ENCODE assay signal across 18 cellular contexts in genomic region chr7:140058517-140058916, GRCh38. TPM values are rescaled to one million over a fixed set of nuclear protein-coding genes. Genes with fewer than 3 reads are reported as not detected.
DNase-seq lines count a peak whose midpoint lies in the region; ATAC-seq and TF ChIP-seq lines count a peak whose summit lies in the region.
"Had no signal": no experiment of that assay in that cellular context is flagged by ENCODE, and none has a peak within 500 bp of the region (broad histone marks: within the 10 kb centered on the region; RNA-seq: fewer than 3 reads in every experiment).

No MANE protein-coding gene starts in this region.

- H3K27ac Mint-ChIP-seq in activated naive CD8-positive, alpha-beta T cell treated with anti-CD3 and anti-CD28 coated beads, Interleukin-2, amount 10 ng/mL, durations not matched to agents 7 days and 5 days, result peak overlapping the region; percentile 44
- H3K27ac Mint-ChIP-seq in activated naive CD8-positive, alpha-beta T cell treated with anti-CD3 and anti-CD28 coated beads, Interleukin-2, amount 50 U/mL, for 24 hours, result no peak overlapping the region
- H3K27ac Mint-ChIP-seq in IgD-negative memory B cell, result peak overlapping the region in 2 of 3 donors; percentile 88 to 99
- no peak overlapping the region for H3K27ac Mint-ChIP-seq in activated T-helper 17 cell treated with anti-CD3 and anti-CD28 coated beads, Interleukin-2, amount 50 U/mL, for 72 hours
- H3K27ac Mint-ChIP-seq: H9 had no signal

- CTCF ChIA-PET in PC-9 (lab: Charles Lee), result interaction anchor here (0.5 kb wide), 2 partner anchors 258 to 411 kb away, joined by 3 to 4 read pairs; no protein-coding TSS in a partner anchor

- POLR2A ChIA-PET in activated naive CD8-positive, alpha-beta T cell treated with anti-CD3 and anti-CD28 coated beads, Interleukin-2, amount 10 ng/mL, durations not matched to agents 7 days and 5 days (lab: Charles Lee), result no interaction called here
- POLR2A ChIA-PET in PC-9 (lab: Charles Lee; ENCODE audit: unreplicated experiment), result interaction anchor here (0.6 kb wide), 1 partner anchor 119 kb away, joined by 10 read pairs; no protein-coding TSS in a partner anchor

- H3K4me1 Mint-ChIP-seq in activated naive CD8-positive, alpha-beta T cell treated with anti-CD3 and anti-CD28 coated beads, Interleukin-2, amount 10 ng/mL, durations not matched to agents 7 days and 5 days, result peaks cover 63% of the 10 kb centered on the region
- H3K4me1 Mint-ChIP-seq in activated naive CD8-positive, alpha-beta T cell treated with anti-CD3 and anti-CD28 coated beads, Interleukin-2, amount 50 U/mL, for 24 hours, result peaks cover 62% of the 10 kb centered on the region
- peaks cover 51 to 62% (median 52%) of the 10 kb centered on the region in 3 donors for H3K4me1 Mint-ChIP-seq in IgD-negative memory B cell
- peaks cover 42% of the 10 kb centered on the region for H3K4me1 Mint-ChIP-seq in activated T-helper 17 cell treated with anti-CD3 and anti-CD28 coated beads, Interleukin-2, amount 50 U/mL, for 72 hours

- H3K27me3 ChIP-seq in thymus (ENCODE audit: control insufficient read depth, insufficient read depth), result no peaks in the 10 kb centered on the region
- H3K27me3 ChIP-seq in PC-9 (ENCODE audit: insufficient read depth, low read depth), result no peaks in the 10 kb centered on the region
- no peaks in the 10 kb centered on the region for H3K27me3 ChIP-seq in spleen (replicated peaks in 1 of 7)
- H3K27me3 ChIP-seq: brain microvascular endothelial cell, foreskin keratinocyte, hepatocyte, thyroid gland had no signal

- no peak for DNase-seq in activated naive CD8-positive, alpha-beta T cell treated with anti-CD3 and anti-CD28 coated beads, Interleukin-2, amount 10 ng/mL, durations not matched to agents 7 days and 5 days
- DNase-seq in activated naive CD8-positive, alpha-beta T cell treated with anti-CD3 and anti-CD28 coated beads, Interleukin-2, amount 50 U/mL, for 24 hours, result no peak
- DNase-seq in PC-9, result no peak
- DNase-seq in spleen, result no peak
- DNase-seq: activated CD4-positive, CD25-positive, alpha-beta regulatory T cell treated with anti-CD3 and anti-CD28 coated beads, Interleukin-2, amount 50 U/mL, for 72 hours; effector CD8-positive, alpha-beta T cell; H9; NCI-H1105; NCI-H748 treated with DMSO at 0.1 percent for 48 hours; retina; stimulated activated naive CD8-positive, alpha-beta T cell treated with anti-CD3 and anti-CD28 coated beads, Interleukin-15, Interleukin-2, amounts not matched to agents 100 U/mL and 50 U/mL, for 24 hours; thyroid gland had no signal

- TF ChIP-seq POLR2A in spleen (IDR thresholded peaks at IDR 0.05), result no peak

- H2AFZ ChIP-seq in PC-9, result no peak overlapping the region
- H2AFZ ChIP-seq: hepatocyte had no signal

- peaks cover 21% of the 10 kb centered on the region for H3K36me3 ChIP-seq in thymus (ENCODE audit: control insufficient read depth, insufficient read depth)
- H3K36me3 ChIP-seq in PC-9 (ENCODE audit: low read depth), result no peaks in the 10 kb centered on the region
- peaks cover 0 to 46% (median 10%) of the 10 kb centered on the region in 6 donors for H3K36me3 ChIP-seq in spleen
- H3K36me3 ChIP-seq: thyroid gland had no signal

- no peak for ATAC-seq in activated naive CD8-positive, alpha-beta T cell treated with anti-CD3 and anti-CD28 coated beads, Interleukin-2, amount 10 ng/mL, durations not matched to agents 7 days and 5 days (ENCODE audit: low read depth)
- ATAC-seq in activated naive CD8-positive, alpha-beta T cell treated with anti-CD3 and anti-CD28 coated beads, Interleukin-2, amount 50 U/mL, for 24 hours, result no peak
- ATAC-seq in activated T-helper 17 cell treated with anti-CD3 and anti-CD28 coated beads, Interleukin-2, amount 50 U/mL, for 72 hours (replicated peaks), result no peak

- no peaks in the 10 kb centered on the region for H3K9me3 Mint-ChIP-seq in activated naive CD8-positive, alpha-beta T cell treated with anti-CD3 and anti-CD28 coated beads, Interleukin-2, amount 10 ng/mL, durations not matched to agents 7 days and 5 days
- H3K9me3 Mint-ChIP-seq in activated naive CD8-positive, alpha-beta T cell treated with anti-CD3 and anti-CD28 coated beads, Interleukin-2, amount 50 U/mL, for 24 hours, result no peaks in the 10 kb centered on the region
- no peaks in the 10 kb centered on the region for H3K9me3 Mint-ChIP-seq in IgD-negative memory B cell
- H3K9me3 Mint-ChIP-seq in activated T-helper 17 cell treated with anti-CD3 and anti-CD28 coated beads, Interleukin-2, amount 50 U/mL, for 72 hours, result no peaks in the 10 kb centered on the region
- H3K9me3 Mint-ChIP-seq: H9 had no signal

- 73% methylated on average over 7 of the region's 7 CpGs for WGBS in thymus
- WGBS in spleen, 5 donors, result 72 to 81% (median 75%) methylated on average over 7 of the region's 7 CpGs

- H3K79me2 ChIP-seq in PC-9 (ENCODE audit: low read depth), result peaks cover 12% of the 10 kb centered on the region

- H3F3A ChIP-seq in PC-9 (ENCODE audit: insufficient read depth, low read depth), result peaks cover 8% of the 10 kb centered on the region; the same call in 1 of the 2 replicates

- intact Hi-C loops in PC-9 (cut with micrococcal nuclease; ENCODE audit: unreplicated experiment) (no loop called here), spleen (cut with DNase I; ENCODE audit: low total_unique reads) (no loop called here)

- H3K4me3 ChIP-seq in thymus (ENCODE audit: low read length) (no peak overlapping the region), PC-9 (no peak overlapping the region), spleen (no peak overlapping the region)
- H3K4me3 ChIP-seq: hepatocyte, thyroid gland had no signal

- no peaks in the 10 kb centered on the region for H4K20me1 ChIP-seq in PC-9 (ENCODE audit: insufficient read depth)

- H3K4me3 Mint-ChIP-seq in activated naive CD8-positive, alpha-beta T cell treated with anti-CD3 and anti-CD28 coated beads, Interleukin-2, amount 10 ng/mL, durations not matched to agents 7 days and 5 days, result peak overlapping the region; percentile 63
- no peak overlapping the region for H3K4me3 Mint-ChIP-seq in activated naive CD8-positive, alpha-beta T cell treated with anti-CD3 and anti-CD28 coated beads, Interleukin-2, amount 50 U/mL, for 24 hours
- H3K4me3 Mint-ChIP-seq in IgD-negative memory B cell, result peak overlapping the region in 2 of 4 donors; percentile 32 to 95
- H3K4me3 Mint-ChIP-seq in activated T-helper 17 cell treated with anti-CD3 and anti-CD28 coated beads, Interleukin-2, amount 50 U/mL, for 72 hours, result peak overlapping the region; percentile 69
- H3K4me3 Mint-ChIP-seq: H9 had no signal

- no peak for TF ChIP-seq CTCF in PC-9 (conservative IDR thresholded peaks at IDR 0.05)
- TF ChIP-seq CTCF in spleen (IDR thresholded peaks at IDR 0.05 in 8 of 11, conservative IDR thresholded peaks at IDR 0.05 in 3 of 11), result no peak

- H3K27me3 Mint-ChIP-seq in activated naive CD8-positive, alpha-beta T cell treated with anti-CD3 and anti-CD28 coated beads, Interleukin-2, amount 10 ng/mL, durations not matched to agents 7 days and 5 days, result no peaks in the 10 kb centered on the region
- H3K27me3 Mint-ChIP-seq in activated naive CD8-positive, alpha-beta T cell treated with anti-CD3 and anti-CD28 coated beads, Interleukin-2, amount 50 U/mL, for 24 hours, result no peaks in the 10 kb centered on the region
- H3K27me3 Mint-ChIP-seq in IgD-negative memory B cell, result peaks cover 1% of the 10 kb centered on the region
- H3K27me3 Mint-ChIP-seq in activated T-helper 17 cell treated with anti-CD3 and anti-CD28 coated beads, Interleukin-2, amount 50 U/mL, for 72 hours, result no peaks in the 10 kb centered on the region

- H3K27ac ChIP-seq in thymus (ENCODE audit: low read depth) (peak overlapping the region; percentile 4), PC-9 (no peak overlapping the region), spleen (no peak overlapping the region)
- H3K27ac ChIP-seq: brain microvascular endothelial cell, foreskin keratinocyte, hepatocyte, thyroid gland had no signal

- H3K36me3 Mint-ChIP-seq in activated naive CD8-positive, alpha-beta T cell treated with anti-CD3 and anti-CD28 coated beads, Interleukin-2, amount 10 ng/mL, durations not matched to agents 7 days and 5 days, result peaks cover 40% of the 10 kb centered on the region
- peaks cover 28% of the 10 kb centered on the region for H3K36me3 Mint-ChIP-seq in activated naive CD8-positive, alpha-beta T cell treated with anti-CD3 and anti-CD28 coated beads, Interleukin-2, amount 50 U/mL, for 24 hours (ENCODE audit: low read depth)
- peaks cover 6% of the 10 kb centered on the region for H3K36me3 Mint-ChIP-seq in IgD-negative memory B cell
- peaks cover 39% of the 10 kb centered on the region for H3K36me3 Mint-ChIP-seq in activated T-helper 17 cell treated with anti-CD3 and anti-CD28 coated beads, Interleukin-2, amount 50 U/mL, for 72 hours (ENCODE audit: low read depth)

- H3K4me2 ChIP-seq in PC-9, result no peak overlapping the region
- H3K4me2 ChIP-seq: hepatocyte had no signal

- H3K4me1 ChIP-seq in thymus (ENCODE audit: control insufficient read depth, insufficient read depth, low read length) (peaks cover 18% of the 10 kb centered on the region), PC-9 (replicated peaks; ENCODE audit: insufficient read depth) (peaks cover 37% of the 10 kb centered on the region), spleen (peaks cover 32 to 92% (median 54%) of the 10 kb centered on the region in 6 donors)

- no TSS peak for BruUV-seq in PC-9 (replicated peaks; lab: Mats Ljungman, UMichigan)

- H3K9me3 ChIP-seq in thymus (ENCODE audit: control insufficient read depth), result no peaks in the 10 kb centered on the region
- no peaks in the 10 kb centered on the region for H3K9me3 ChIP-seq in PC-9 (ENCODE audit: insufficient read depth, low read depth)
- no peaks in the 10 kb centered on the region for H3K9me3 ChIP-seq in spleen
- H3K9me3 ChIP-seq: thyroid gland had no signal

- no peaks in the 10 kb centered on the region for H3K9me2 ChIP-seq in PC-9 (ENCODE audit: insufficient read depth)

RNA-seq across cellular contexts. Expression of gene PARP12, which starts 4.2 kb away (rescaled TPM):
- total RNA-seq in activated naive CD8-positive, alpha-beta T cell treated with anti-CD3 and anti-CD28 coated beads, Interleukin-2, amount 10 ng/mL, durations not matched to agents 7 days and 5 days, result 100 to 1,000 TPM; 125 to 126 TPM
- polyA plus RNA-seq in IgD-negative memory B cell (30.8 TPM), thymus (76.5 TPM), spleen (10 to 100 TPM; 26.9 to 68.4 (median 59.2) TPM)
- 10 to 100 TPM; 17.4 to 43.6 TPM for total RNA-seq in activated T-helper 17 cell treated with anti-CD3 and anti-CD28 coated beads, Interleukin-2, amount 50 U/mL, for 72 hours
- total RNA-seq in PC-9 (2021) (32.4 and 37.7 TPM in 2 replicates), spleen (100 to 1,000 TPM in 1 of 7 donors, 10 to 100 TPM in 6; 60.8 to 101 (median 77.5) TPM)

Comparison
In these comparisons a context has a peak if more than half of its experiments do, and no peak if none do; other contexts are left out.
1. H3K27ac Mint-ChIP-seq: peak in activated naive CD8-positive, alpha-beta T cell treated with anti-CD3 and anti-CD28 coated beads, Interleukin-2, amount 10 ng/mL, durations not matched to agents 7 days and 5 days (single experiment) and IgD-negative memory B cell (2 of 3); none in activated naive CD8-positive, alpha-beta T cell treated with anti-CD3 and anti-CD28 coated beads, Interleukin-2, amount 50 U/mL, for 24 hours (single experiment) and activated T-helper 17 cell treated with anti-CD3 and anti-CD28 coated beads, Interleukin-2, amount 50 U/mL, for 72 hours (single experiment).